Comparison of ENCODE assay signal across 20 cellular contexts in genomic region chr5:157389103-157389502, GRCh38.
A peak's percentile ranks its signal among the peaks of the same experiment; 100 is the strongest.
DNase-seq lines count a peak whose midpoint lies in the region; ATAC-seq, FAIRE-seq and TF ChIP-seq lines count a peak whose summit lies in the region.
"Had no signal": no experiment of that assay in that cellular context is flagged by ENCODE, and none has a peak within 500 bp of the region (broad histone marks: within the 10 kb centered on the region; RNA-seq: fewer than 3 reads in every experiment).

No MANE protein-coding gene starts in this region.

- no peak for TF ChIP-seq POLR2A in GM12891 (IDR thresholded peaks at IDR 0.05; ENCODE audit: low read depth, low read length)

- H3K4me1 Mint-ChIP-seq in activated naive CD8-positive, alpha-beta T cell treated with anti-CD3 and anti-CD28 coated beads for 36 hours, result peaks cover 11% of the 10 kb centered on the region
- H3K4me1 Mint-ChIP-seq in activated naive CD8-positive, alpha-beta T cell treated with anti-CD3 and anti-CD28 coated beads, Interleukin-2, amount 50 U/mL, for 24 hours, result peaks cover 30% of the 10 kb centered on the region
- H3K4me1 Mint-ChIP-seq in activated T-helper 1 cell treated with anti-CD3 and anti-CD28 coated beads, Interleukin-12 subunit alpha, Interleukin-12 subunit beta, Interleukin-2, Interleukin-4 antibody, amounts not matched to agents 30 ng/mL and 10 ng/mL and 1 ng/mL, durations not matched to agents 14 hours and 24 hours and 36 hours (ENCODE audit: low read depth), result peaks cover 22% of the 10 kb centered on the region
- H3K4me1 Mint-ChIP-seq in natural killer cell treated with Interleukin-12 subunit alpha and Interleukin-12 subunit beta and Interleukin-15 and Interleukin-18, amount 100 ng/mL, for 72 hours (ENCODE audit: low read depth in 2 of 2), result peaks cover 22 to 43% of the 10 kb centered on the region in 2 donors

- H3K27ac Mint-ChIP-seq in activated naive CD8-positive, alpha-beta T cell treated with anti-CD3 and anti-CD28 coated beads for 36 hours, result peak overlapping the region; percentile 86
- no peak overlapping the region for H3K27ac Mint-ChIP-seq in activated naive CD8-positive, alpha-beta T cell treated with anti-CD3 and anti-CD28 coated beads, Interleukin-2, amount 50 U/mL, for 24 hours
- peak overlapping the region; percentile 31 for H3K27ac Mint-ChIP-seq in activated T-helper 1 cell treated with anti-CD3 and anti-CD28 coated beads, Interleukin-12 subunit alpha, Interleukin-12 subunit beta, Interleukin-2, Interleukin-4 antibody, amounts not matched to agents 30 ng/mL and 10 ng/mL and 1 ng/mL, durations not matched to agents 14 hours and 24 hours and 36 hours
- peak overlapping the region; percentile 97 for H3K27ac Mint-ChIP-seq in natural killer cell treated with Interleukin-12 subunit alpha and Interleukin-12 subunit beta and Interleukin-15 and Interleukin-18, amount 100 ng/mL, for 72 hours
- H3K27ac Mint-ChIP-seq: activated naive CD4-positive, alpha-beta T cell treated with anti-CD3 and anti-CD28 coated beads, Interleukin-2, amount 50 U/mL, for 24 hours; stimulated activated naive B cell treated with anti-CD40 and anti-IgM and Interleukin-4, amounts not matched to agents 10 μg/mL and 1 μg/mL and 100 μg/mL, for 72 hours; WTC11 had no signal

- intact Hi-C loops in activated T-helper 1 cell treated with anti-CD3 and anti-CD28 coated beads, Interleukin-12 subunit alpha, Interleukin-12 subunit beta, Interleukin-2, Interleukin-4 antibody, amounts not matched to agents 30 ng/mL and 10 ng/mL and 1 ng/mL, durations not matched to agents 14 hours and 24 hours and 36 hours (cut with micrococcal nuclease), result no loop called here
- intact Hi-C loops in sciatic nerve (cut with DNase I), result no loop called here

- no peaks in the 10 kb centered on the region for H3K9me3 Mint-ChIP-seq in activated naive CD8-positive, alpha-beta T cell treated with anti-CD3 and anti-CD28 coated beads for 36 hours
- H3K9me3 Mint-ChIP-seq in activated naive CD8-positive, alpha-beta T cell treated with anti-CD3 and anti-CD28 coated beads, Interleukin-2, amount 50 U/mL, for 24 hours, result no peaks in the 10 kb centered on the region
- H3K9me3 Mint-ChIP-seq in activated T-helper 1 cell treated with anti-CD3 and anti-CD28 coated beads, Interleukin-12 subunit alpha, Interleukin-12 subunit beta, Interleukin-2, Interleukin-4 antibody, amounts not matched to agents 30 ng/mL and 10 ng/mL and 1 ng/mL, durations not matched to agents 14 hours and 24 hours and 36 hours, result no peaks in the 10 kb centered on the region
- no peaks in the 10 kb centered on the region for H3K9me3 Mint-ChIP-seq in natural killer cell treated with Interleukin-12 subunit alpha and Interleukin-12 subunit beta and Interleukin-15 and Interleukin-18, amount 100 ng/mL, for 72 hours
- H3K9me3 Mint-ChIP-seq: activated naive CD4-positive, alpha-beta T cell treated with anti-CD3 and anti-CD28 coated beads, Interleukin-2, amount 50 U/mL, for 24 hours; stimulated activated naive B cell treated with anti-CD40 and anti-IgM and Interleukin-4, amounts not matched to agents 10 μg/mL and 1 μg/mL and 100 μg/mL, for 72 hours; WTC11 had no signal

- no peak overlapping the region for H3K4me3 Mint-ChIP-seq in activated naive CD8-positive, alpha-beta T cell treated with anti-CD3 and anti-CD28 coated beads for 36 hours
- no peak overlapping the region for H3K4me3 Mint-ChIP-seq in activated naive CD8-positive, alpha-beta T cell treated with anti-CD3 and anti-CD28 coated beads, Interleukin-2, amount 50 U/mL, for 24 hours
- no peak overlapping the region for H3K4me3 Mint-ChIP-seq in activated T-helper 1 cell treated with anti-CD3 and anti-CD28 coated beads, Interleukin-12 subunit alpha, Interleukin-12 subunit beta, Interleukin-2, Interleukin-4 antibody, amounts not matched to agents 30 ng/mL and 10 ng/mL and 1 ng/mL, durations not matched to agents 14 hours and 24 hours and 36 hours
- no peak overlapping the region for H3K4me3 Mint-ChIP-seq in natural killer cell treated with Interleukin-12 subunit alpha and Interleukin-12 subunit beta and Interleukin-15 and Interleukin-18, amount 100 ng/mL, for 72 hours
- H3K4me3 Mint-ChIP-seq: activated naive CD4-positive, alpha-beta T cell treated with anti-CD3 and anti-CD28 coated beads, Interleukin-2, amount 50 U/mL, for 24 hours; stimulated activated naive B cell treated with anti-CD40 and anti-IgM and Interleukin-4, amounts not matched to agents 10 μg/mL and 1 μg/mL and 100 μg/mL, for 72 hours; WTC11 had no signal

- ATAC-seq in activated naive CD8-positive, alpha-beta T cell treated with anti-CD3 and anti-CD28 coated beads, Interleukin-2, amount 50 U/mL, for 24 hours, result no peak
- ATAC-seq in natural killer cell treated with Interleukin-12 subunit alpha and Interleukin-12 subunit beta and Interleukin-15 and Interleukin-18, amount 100 ng/mL, for 72 hours, result no peak
- no peak for ATAC-seq in sciatic nerve
- ATAC-seq: stimulated activated naive B cell treated with anti-CD40 and anti-IgM and Interleukin-4, amounts not matched to agents 10 μg/mL and 1 μg/mL and 100 μg/mL, for 72 hours; WTC11 had no signal

- DNase-seq in activated naive CD8-positive, alpha-beta T cell treated with anti-CD3 and anti-CD28 coated beads for 36 hours, result no peak
- no peak for DNase-seq in activated naive CD8-positive, alpha-beta T cell treated with anti-CD3 and anti-CD28 coated beads, Interleukin-2, amount 50 U/mL, for 24 hours
- DNase-seq in activated T-helper 1 cell treated with anti-CD3 and anti-CD28 coated beads, Interleukin-12 subunit alpha, Interleukin-12 subunit beta, Interleukin-2, Interleukin-4 antibody, amounts not matched to agents 30 ng/mL and 10 ng/mL and 1 ng/mL, durations not matched to agents 14 hours and 24 hours and 36 hours (ENCODE audit: low spot score), result no peak
- DNase-seq in natural killer cell treated with Interleukin-12 subunit alpha and Interleukin-12 subunit beta and Interleukin-15 and Interleukin-18, amount 100 ng/mL, for 72 hours (ENCODE audit: low spot score), result no peak
- DNase-seq in GF-D8 (lab: John Stamatoyannopoulos, UW) (no peak), sciatic nerve (ENCODE audit: low spot score) (no peak), NCI-H146 treated with DMSO at 0.1 percent for 48 hours (lab: John Stamatoyannopoulos, UW; ENCODE audit: unreplicated experiment) (no peak), GM12891 (ENCODE audit: insufficient read length, low spot score) (no peak)
- DNase-seq: activated CD4-positive, alpha-beta T cell treated with anti-CD3 and anti-CD28 coated beads, Interleukin-2, amount 50 U/mL, for 4 hours; activated T-cell treated with anti-CD3 and anti-CD28 coated beads, Interleukin-2, amount 50 U/mL, for 1 hour; central memory CD4-positive, alpha-beta T cell; NCI-H1105; NCI-H2029 treated with DMSO at 0.1 percent for 48 hours; NCI-H226; occipital lobe; stimulated activated CD4-positive, alpha-beta T cell treated with anti-CD3 and anti-CD28 coated beads, Interleukin-2, amount 100 ng/mL, for 48 hours; stimulated activated naive B cell treated with anti-CD40 and anti-IgM and Interleukin-4, amounts not matched to agents 10 μg/mL and 1 μg/mL and 100 μg/mL, for 72 hours; T1000 had no signal

- FAIRE-seq in GM12891 (lab: Jason Lieb, UNC), result no peak

- H3K27me3 Mint-ChIP-seq in activated naive CD8-positive, alpha-beta T cell treated with anti-CD3 and anti-CD28 coated beads for 36 hours, result no peaks in the 10 kb centered on the region
- H3K27me3 Mint-ChIP-seq in activated naive CD8-positive, alpha-beta T cell treated with anti-CD3 and anti-CD28 coated beads, Interleukin-2, amount 50 U/mL, for 24 hours, result no peaks in the 10 kb centered on the region
- no peaks in the 10 kb centered on the region for H3K27me3 Mint-ChIP-seq in activated T-helper 1 cell treated with anti-CD3 and anti-CD28 coated beads, Interleukin-12 subunit alpha, Interleukin-12 subunit beta, Interleukin-2, Interleukin-4 antibody, amounts not matched to agents 30 ng/mL and 10 ng/mL and 1 ng/mL, durations not matched to agents 14 hours and 24 hours and 36 hours (ENCODE audit: insufficient read depth)
- H3K27me3 Mint-ChIP-seq in natural killer cell treated with Interleukin-12 subunit alpha and Interleukin-12 subunit beta and Interleukin-15 and Interleukin-18, amount 100 ng/mL, for 72 hours, result no peaks in the 10 kb centered on the region
- H3K27me3 Mint-ChIP-seq: activated naive CD4-positive, alpha-beta T cell treated with anti-CD3 and anti-CD28 coated beads, Interleukin-2, amount 50 U/mL, for 24 hours; stimulated activated naive B cell treated with anti-CD40 and anti-IgM and Interleukin-4, amounts not matched to agents 10 μg/mL and 1 μg/mL and 100 μg/mL, for 72 hours had no signal

- peaks cover 57% of the 10 kb centered on the region for H3K36me3 Mint-ChIP-seq in activated naive CD8-positive, alpha-beta T cell treated with anti-CD3 and anti-CD28 coated beads for 36 hours
- peaks cover 73% of the 10 kb centered on the region for H3K36me3 Mint-ChIP-seq in activated naive CD8-positive, alpha-beta T cell treated with anti-CD3 and anti-CD28 coated beads, Interleukin-2, amount 50 U/mL, for 24 hours (ENCODE audit: low read depth)
- H3K36me3 Mint-ChIP-seq in activated T-helper 1 cell treated with anti-CD3 and anti-CD28 coated beads, Interleukin-12 subunit alpha, Interleukin-12 subunit beta, Interleukin-2, Interleukin-4 antibody, amounts not matched to agents 30 ng/mL and 10 ng/mL and 1 ng/mL, durations not matched to agents 14 hours and 24 hours and 36 hours (ENCODE audit: low read depth), result peaks cover 55% of the 10 kb centered on the region
- H3K36me3 Mint-ChIP-seq in natural killer cell treated with Interleukin-12 subunit alpha and Interleukin-12 subunit beta and Interleukin-15 and Interleukin-18, amount 100 ng/mL, for 72 hours, result peaks cover 51% of the 10 kb centered on the region

TF ChIP-seq in GM12891, 5 proteins besides CTCF, POLR2A, EP300 and RAD21:
- no peak for TF ChIP-seq TAF1 (IDR thresholded peaks at IDR 0.05; ENCODE audit: low read depth, low read length)
- no peak for TF ChIP-seq SPI1 (IDR thresholded peaks at IDR 0.05; ENCODE audit: low read depth, low read length)
- no peak for TF ChIP-seq POLR2AphosphoS5 (IDR thresholded peaks at IDR 0.05; ENCODE audit: low read depth, low read length)
- TF ChIP-seq PAX5 (IDR thresholded peaks at IDR 0.05; ENCODE audit: insufficient read depth, low read length, severe bottlenecking), result no peak
- TF ChIP-seq POU2F2 (IDR thresholded peaks at IDR 0.05; ENCODE audit: low read depth, low read length), result no peak
